In genomic region chr19:4760285-4760650, GRCh38 we compare ENCODE assay signal across 9 cellular contexts. TPM values are rescaled to one million over a fixed set of nuclear protein-coding genes. Genes with fewer than 3 reads are reported as not detected.
DNase-seq lines count a peak whose midpoint lies in the region; ATAC-seq and FAIRE-seq lines count a peak whose summit lies in the region.
"Had no signal": no experiment of that assay in that cellular context is flagged by ENCODE, and none has a peak within 500 bp of the region (broad histone marks: within the 10 kb centered on the region; RNA-seq: fewer than 3 reads in every experiment).

No MANE protein-coding gene starts in this region.

- no peak overlapping the region for H3K27ac ChIP-seq in stomach smooth muscle (ENCODE audit: low read length)
- H3K27ac ChIP-seq in mesendoderm (ENCODE audit: low read depth, low read length): no peak overlapping the region

- H3K4me1 ChIP-seq in stomach smooth muscle (ENCODE audit: control insufficient read depth, insufficient read depth, low read length): peaks cover 10% of the 10 kb centered on the region
- H3K4me1 ChIP-seq in mesendoderm (ENCODE audit: control insufficient read depth, low read depth, low read length): no peaks in the 10 kb centered on the region

- H3K23ac ChIP-seq in mesendoderm (ENCODE audit: low read length): no peak overlapping the region

- no peaks in the 10 kb centered on the region for H3K9me3 Mint-ChIP-seq in activated T-cell treated with anti-CD3 and anti-CD28 coated beads, Interleukin-2, amount 50 U/mL, for 72 hours
- H3K9me3 Mint-ChIP-seq in activated T-helper 17 cell treated with anti-CD3 and anti-CD28 coated beads, Interleukin-2, amount 50 U/mL, for 72 hours: no peaks in the 10 kb centered on the region

- no peaks in the 10 kb centered on the region for H3K79me2 ChIP-seq in mesendoderm (ENCODE audit: control insufficient read depth, insufficient read depth, low read length)

- H3K4me1 Mint-ChIP-seq in activated T-cell treated with anti-CD3 and anti-CD28 coated beads, Interleukin-2, amount 50 U/mL, for 72 hours (ENCODE audit: low read depth): peaks cover 14% of the 10 kb centered on the region
- no peaks in the 10 kb centered on the region for H3K4me1 Mint-ChIP-seq in activated T-helper 17 cell treated with anti-CD3 and anti-CD28 coated beads, Interleukin-2, amount 50 U/mL, for 72 hours

- H3K4me3 ChIP-seq in stomach smooth muscle (ENCODE audit: low read length in 2 of 2) (peak overlapping the region; percentile 10 to 63), mesendoderm (ENCODE audit: low read length) (no peak overlapping the region)

- no peak overlapping the region for H2BK15ac ChIP-seq in mesendoderm (replicated peaks; ENCODE audit: low read depth)

- H3K27me3 Mint-ChIP-seq in activated T-cell treated with anti-CD3 and anti-CD28 coated beads, Interleukin-2, amount 50 U/mL, for 72 hours (ENCODE audit: low read depth): peaks cover 27% of the 10 kb centered on the region
- H3K27me3 Mint-ChIP-seq in activated T-helper 17 cell treated with anti-CD3 and anti-CD28 coated beads, Interleukin-2, amount 50 U/mL, for 72 hours: peaks cover 3% of the 10 kb centered on the region

- no peak overlapping the region for H3K18ac ChIP-seq in mesendoderm (ENCODE audit: low read length)

- peaks cover 0 to 4% of the 10 kb centered on the region in 2 donors for H3K9me3 ChIP-seq in stomach smooth muscle (ENCODE audit: control insufficient read depth in 2 of 2, low read length in 2 of 2)
- H3K9me3 ChIP-seq: pancreas had no signal

- no peak overlapping the region for H2BK5ac ChIP-seq in mesendoderm (ENCODE audit: low read length)

- no peaks in the 10 kb centered on the region for H3K36me3 Mint-ChIP-seq in activated T-cell treated with anti-CD3 and anti-CD28 coated beads, Interleukin-2, amount 50 U/mL, for 72 hours (ENCODE audit: insufficient read depth in 2 of 2)
- no peaks in the 10 kb centered on the region for H3K36me3 Mint-ChIP-seq in activated T-helper 17 cell treated with anti-CD3 and anti-CD28 coated beads, Interleukin-2, amount 50 U/mL, for 72 hours (ENCODE audit: low read depth)

- no peak overlapping the region for H3K4me2 ChIP-seq in mesendoderm (ENCODE audit: low read length)

- intact Hi-C loops in posterior cingulate gyrus (cut with DNase I): no loop called here

- FAIRE-seq in islet of Langerhans (lab: Jason Lieb, UNC): peak; percentile 9
- FAIRE-seq: pancreas had no signal

- H2BK120ac ChIP-seq in mesendoderm (ENCODE audit: low read depth, low read length): no peak overlapping the region

- H3K9ac ChIP-seq in stomach smooth muscle (ENCODE audit: low read length in 2 of 2): no peak overlapping the region
- H3K9ac ChIP-seq in mesendoderm (ENCODE audit: low read length): no peak overlapping the region

- peaks cover 14 to 15% of the 10 kb centered on the region in 2 donors for H3K27me3 ChIP-seq in stomach smooth muscle (ENCODE audit: control insufficient read depth in 1 of 2, insufficient read depth in 2 of 2, low read length in 2 of 2)
- H3K27me3 ChIP-seq in mesendoderm (ENCODE audit: insufficient read depth, low read length, poor library complexity): no peaks in the 10 kb centered on the region
- H3K27me3 ChIP-seq: pancreas had no signal

- no peak overlapping the region for H2AK5ac ChIP-seq in mesendoderm (ENCODE audit: low read length)

- H3K79me1 ChIP-seq in mesendoderm (ENCODE audit: low read length): no peaks in the 10 kb centered on the region

- no CpG with 5 or more reads among the region's 10 CpGs for WGBS in mesendoderm (ENCODE audit: extremely low coverage, insufficient coverage, low lambda C conversion rate)

- H3K4me3 Mint-ChIP-seq in activated T-cell treated with anti-CD3 and anti-CD28 coated beads, Interleukin-2, amount 50 U/mL, for 72 hours: peak overlapping the region; percentile 56 to 69
- peak overlapping the region; percentile 60 for H3K4me3 Mint-ChIP-seq in activated T-helper 17 cell treated with anti-CD3 and anti-CD28 coated beads, Interleukin-2, amount 50 U/mL, for 72 hours

- no peak overlapping the region for H4K8ac ChIP-seq in mesendoderm (ENCODE audit: low read depth, low read length)

- H3K36me3 ChIP-seq in stomach smooth muscle (ENCODE audit: control insufficient read depth in 2 of 2, insufficient read depth in 2 of 2, low read length in 2 of 2) (no peaks in the 10 kb centered on the region), mesendoderm (ENCODE audit: control insufficient read depth, insufficient read depth, low read length) (no peaks in the 10 kb centered on the region)
- H3K36me3 ChIP-seq: pancreas had no signal

- H4K5ac ChIP-seq in mesendoderm (ENCODE audit: low read length): no peak overlapping the region

- H3K4ac ChIP-seq in mesendoderm (ENCODE audit: low read depth, low read length): no peak overlapping the region

- no peak overlapping the region for H3K27ac Mint-ChIP-seq in activated T-cell treated with anti-CD3 and anti-CD28 coated beads, Interleukin-2, amount 50 U/mL, for 72 hours
- peak overlapping the region; percentile 33 for H3K27ac Mint-ChIP-seq in activated T-helper 17 cell treated with anti-CD3 and anti-CD28 coated beads, Interleukin-2, amount 50 U/mL, for 72 hours

- no peak for ATAC-seq in activated T-cell treated with anti-CD3 and anti-CD28 coated beads, Interleukin-2, amount 50 U/mL, for 72 hours (replicated peaks in 1 of 2)
- ATAC-seq in activated T-helper 17 cell treated with anti-CD3 and anti-CD28 coated beads, Interleukin-2, amount 50 U/mL, for 72 hours (replicated peaks): no peak

- no peak for DNase-seq in activated T-cell treated with anti-CD3 and anti-CD28 coated beads, Interleukin-2, amount 50 U/mL, for 72 hours
- DNase-seq in activated T-cell treated with anti-CD3 and anti-CD28 coated beads for 4 hours (no peak), mesendoderm (no peak), posterior cingulate gyrus (no peak)
- no peak for DNase-seq in central memory CD4-positive, alpha-beta T cell

- H3K56ac ChIP-seq in mesendoderm (ENCODE audit: low read length): no peak overlapping the region

RNA-seq across cellular contexts. Expression of gene FEM1A, which starts 31.3 kb away (rescaled TPM):
- 10 to 100 TPM in 1 of 2 donors, 1 to 10 TPM in 1; 9.8 to 11.8 TPM for total RNA-seq in activated T-cell treated with anti-CD3 and anti-CD28 coated beads, Interleukin-2, amount 50 U/mL, for 72 hours
- total RNA-seq in activated T-helper 17 cell treated with anti-CD3 and anti-CD28 coated beads, Interleukin-2, amount 50 U/mL, for 72 hours: 10 to 100 TPM in 1 of 2 donors, 1 to 10 TPM in 1; 7.1 to 15.4 TPM
- 10.0 TPM for polyA plus RNA-seq in mesendoderm (2013, experiment 1 of 2)
- polyA plus RNA-seq in mesendoderm (2013, experiment 2 of 2): 10.0 TPM

RNA-seq across cellular contexts. Expression of gene DPP9, which starts 36.6 kb away (rescaled TPM):
- total RNA-seq in activated T-cell treated with anti-CD3 and anti-CD28 coated beads, Interleukin-2, amount 50 U/mL, for 72 hours: 10 to 100 TPM; 58.8 to 61.0 TPM
- total RNA-seq in activated T-helper 17 cell treated with anti-CD3 and anti-CD28 coated beads, Interleukin-2, amount 50 U/mL, for 72 hours: 10 to 100 TPM; 52.3 to 90.9 TPM
- polyA plus RNA-seq in mesendoderm (2013, experiment 1 of 2): 35.2 TPM
- 32.7 TPM for polyA plus RNA-seq in mesendoderm (2013, experiment 2 of 2)
